ENCODE assay signal across 1 cellular context in the genomic region with DNA sequence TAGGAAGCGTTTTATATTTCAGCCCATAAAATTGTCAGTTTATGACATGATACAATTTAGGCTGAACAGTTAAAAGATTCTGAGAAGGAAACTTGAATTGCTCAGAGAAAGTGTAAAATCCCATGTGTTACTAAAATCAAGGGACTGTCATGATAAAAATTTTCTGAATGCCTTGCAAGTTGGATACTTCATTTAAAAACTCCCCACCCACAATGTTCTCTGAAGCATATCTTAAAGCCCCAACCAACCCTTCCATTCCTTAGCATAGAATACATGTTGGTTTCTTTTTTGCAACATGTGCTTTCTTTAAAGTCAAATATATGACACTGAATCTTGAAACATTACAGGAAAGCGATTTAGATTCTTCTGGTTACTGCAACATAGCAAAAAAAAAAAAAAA.
TF ChIP-seq lines count a peak whose summit lies in the region.

No MANE protein-coding gene starts in this region.

TF ChIP-seq in GM12878, 131 proteins besides CTCF, POLR2A, EP300 and RAD21 (continued from another document):
- TF ChIP-seq, protein P1, sequence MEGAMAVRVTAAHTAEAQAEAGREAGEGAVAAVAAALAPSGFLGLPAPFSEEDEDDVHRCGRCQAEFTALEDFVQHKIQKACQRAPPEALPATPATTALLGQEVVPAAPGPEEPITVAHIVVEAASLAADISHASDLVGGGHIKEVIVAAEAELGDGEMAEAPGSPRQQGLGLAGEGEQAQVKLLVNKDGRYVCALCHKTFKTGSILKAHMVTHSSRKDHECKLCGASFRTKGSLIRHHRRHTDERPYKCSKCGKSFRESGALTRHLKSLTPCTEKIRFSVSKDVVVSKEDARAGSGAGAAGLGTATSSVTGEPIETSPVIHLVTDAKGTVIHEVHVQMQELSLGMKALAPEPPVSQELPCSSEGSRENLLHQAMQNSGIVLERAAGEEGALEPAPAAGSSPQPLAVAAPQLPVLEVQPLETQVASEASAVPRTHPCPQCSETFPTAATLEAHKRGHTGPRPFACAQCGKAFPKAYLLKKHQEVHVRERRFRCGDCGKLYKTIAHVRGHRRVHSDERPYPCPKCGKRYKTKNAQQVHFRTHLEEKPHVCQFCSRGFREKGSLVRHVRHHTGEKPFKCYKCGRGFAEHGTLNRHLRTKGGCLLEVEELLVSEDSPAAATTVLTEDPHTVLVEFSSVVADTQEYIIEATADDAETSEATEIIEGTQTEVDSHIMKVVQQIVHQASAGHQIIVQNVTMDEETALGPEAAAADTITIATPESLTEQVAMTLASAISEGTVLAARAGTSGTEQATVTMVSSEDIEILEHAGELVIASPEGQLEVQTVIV (IDR thresholded peaks at IDR 0.05; ENCODE audit: borderline replicate concordance, partially characterized antibody) = no peak
- TF ChIP-seq ZNF274 (IDR thresholded peaks at IDR 0.05; ENCODE audit: insufficient read depth, insufficient read length) (no peak), PAX5 (IDR thresholded peaks at IDR 0.05; ENCODE audit: borderline replicate concordance, low read depth, low read length) (peak; percentile 79; the same call in 1 of the 2 replicates), CBX3 (IDR thresholded peaks at IDR 0.05; ENCODE audit: borderline replicate concordance, low read depth) (no peak), IKZF1 (conservative IDR thresholded peaks at IDR 0.05) (peak; percentile 40; the same call in 1 of the 2 replicates), EGR1 (IDR thresholded peaks at IDR 0.05; ENCODE audit: borderline replicate concordance in 1 of 2, low read depth in 2 of 2, low read length in 2 of 2) (peak in 1 of 2 experiments; percentile 66; a peak in 1 of 3 replicates), ATF7 (IDR thresholded peaks at IDR 0.05; ENCODE audit: low read depth) (peak; percentile 46), MEF2B (IDR thresholded peaks at IDR 0.05; ENCODE audit: partially characterized antibody, poor library complexity, severe bottlenecking) (peak; percentile 45), ZBED1 (IDR thresholded peaks at IDR 0.05; ENCODE audit: borderline replicate concordance) (peak; percentile 78; the same call in 1 of the 2 replicates), SMAD5 (IDR thresholded peaks at IDR 0.05; ENCODE audit: low read depth) (peak; percentile 43; the same call in 1 of the 2 replicates), TCF7 (IDR thresholded peaks at IDR 0.05; ENCODE audit: borderline replicate concordance) (peak; percentile 39; the same call in 1 of the 2 replicates), CREM (IDR thresholded peaks at IDR 0.05; ENCODE audit: low read depth) (peak; percentile 59), SP1 (IDR thresholded peaks at IDR 0.05; ENCODE audit: low read depth, low read length) (peak; percentile 40), NR2F1 (conservative IDR thresholded peaks at IDR 0.05) (no peak), TCF12 (IDR thresholded peaks at IDR 0.05; ENCODE audit: low read depth, low read length) (0 out of 2 replicates have a peak, but pooled peaks have one; percentile 19), PAX8 (IDR thresholded peaks at IDR 0.05) (no peak), CBFB (IDR thresholded peaks at IDR 0.05; ENCODE audit: low read depth) (0 out of 2 replicates have a peak, but pooled peaks have one; percentile 32), ZNF24 (IDR thresholded peaks at IDR 0.05) (peak; percentile 49; the same call in 1 of the 2 replicates), MEF2A (IDR thresholded peaks at IDR 0.05; ENCODE audit: insufficient read depth, low read depth, low read length) (peak; percentile 45; the same call in 1 of the 2 replicates), CEBPB (IDR thresholded peaks at IDR 0.05; ENCODE audit: borderline replicate concordance in 1 of 2, low read depth in 2 of 2, low read length in 2 of 2) (no peak), ESRRA (IDR thresholded peaks at IDR 0.05; ENCODE audit: low read length) (no peak), BCL11A (IDR thresholded peaks at IDR 0.05; ENCODE audit: low read depth, low read length) (peak; percentile 29; the same call in 1 of the 2 replicates), EED (IDR thresholded peaks at IDR 0.05; ENCODE audit: low read depth) (no peak), RELA (IDR thresholded peaks at IDR 0.05; ENCODE audit: borderline replicate concordance, partially characterized antibody) (peak; percentile 93), TAF1 (IDR thresholded peaks at IDR 0.05; ENCODE audit: borderline replicate concordance, low read depth, low read length) (peak; percentile 30; the same call in 1 of the 2 replicates)
- TF ChIP-seq, protein P2, sequence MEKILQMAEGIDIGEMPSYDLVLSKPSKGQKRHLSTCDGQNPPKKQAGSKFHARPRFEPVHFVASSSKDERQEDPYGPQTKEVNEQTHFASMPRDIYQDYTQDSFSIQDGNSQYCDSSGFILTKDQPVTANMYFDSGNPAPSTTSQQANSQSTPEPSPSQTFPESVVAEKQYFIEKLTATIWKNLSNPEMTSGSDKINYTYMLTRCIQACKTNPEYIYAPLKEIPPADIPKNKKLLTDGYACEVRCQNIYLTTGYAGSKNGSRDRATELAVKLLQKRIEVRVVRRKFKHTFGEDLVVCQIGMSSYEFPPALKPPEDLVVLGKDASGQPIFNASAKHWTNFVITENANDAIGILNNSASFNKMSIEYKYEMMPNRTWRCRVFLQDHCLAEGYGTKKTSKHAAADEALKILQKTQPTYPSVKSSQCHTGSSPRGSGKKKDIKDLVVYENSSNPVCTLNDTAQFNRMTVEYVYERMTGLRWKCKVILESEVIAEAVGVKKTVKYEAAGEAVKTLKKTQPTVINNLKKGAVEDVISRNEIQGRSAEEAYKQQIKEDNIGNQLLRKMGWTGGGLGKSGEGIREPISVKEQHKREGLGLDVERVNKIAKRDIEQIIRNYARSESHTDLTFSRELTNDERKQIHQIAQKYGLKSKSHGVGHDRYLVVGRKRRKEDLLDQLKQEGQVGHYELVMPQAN (conservative IDR thresholded peaks at IDR 0.05) = no peak
- TF ChIP-seq, protein P3, sequence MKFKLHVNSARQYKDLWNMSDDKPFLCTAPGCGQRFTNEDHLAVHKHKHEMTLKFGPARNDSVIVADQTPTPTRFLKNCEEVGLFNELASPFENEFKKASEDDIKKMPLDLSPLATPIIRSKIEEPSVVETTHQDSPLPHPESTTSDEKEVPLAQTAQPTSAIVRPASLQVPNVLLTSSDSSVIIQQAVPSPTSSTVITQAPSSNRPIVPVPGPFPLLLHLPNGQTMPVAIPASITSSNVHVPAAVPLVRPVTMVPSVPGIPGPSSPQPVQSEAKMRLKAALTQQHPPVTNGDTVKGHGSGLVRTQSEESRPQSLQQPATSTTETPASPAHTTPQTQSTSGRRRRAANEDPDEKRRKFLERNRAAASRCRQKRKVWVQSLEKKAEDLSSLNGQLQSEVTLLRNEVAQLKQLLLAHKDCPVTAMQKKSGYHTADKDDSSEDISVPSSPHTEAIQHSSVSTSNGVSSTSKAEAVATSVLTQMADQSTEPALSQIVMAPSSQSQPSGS (IDR thresholded peaks at IDR 0.05; ENCODE audit: low read length) = no peak
- TF ChIP-seq, protein P4, sequence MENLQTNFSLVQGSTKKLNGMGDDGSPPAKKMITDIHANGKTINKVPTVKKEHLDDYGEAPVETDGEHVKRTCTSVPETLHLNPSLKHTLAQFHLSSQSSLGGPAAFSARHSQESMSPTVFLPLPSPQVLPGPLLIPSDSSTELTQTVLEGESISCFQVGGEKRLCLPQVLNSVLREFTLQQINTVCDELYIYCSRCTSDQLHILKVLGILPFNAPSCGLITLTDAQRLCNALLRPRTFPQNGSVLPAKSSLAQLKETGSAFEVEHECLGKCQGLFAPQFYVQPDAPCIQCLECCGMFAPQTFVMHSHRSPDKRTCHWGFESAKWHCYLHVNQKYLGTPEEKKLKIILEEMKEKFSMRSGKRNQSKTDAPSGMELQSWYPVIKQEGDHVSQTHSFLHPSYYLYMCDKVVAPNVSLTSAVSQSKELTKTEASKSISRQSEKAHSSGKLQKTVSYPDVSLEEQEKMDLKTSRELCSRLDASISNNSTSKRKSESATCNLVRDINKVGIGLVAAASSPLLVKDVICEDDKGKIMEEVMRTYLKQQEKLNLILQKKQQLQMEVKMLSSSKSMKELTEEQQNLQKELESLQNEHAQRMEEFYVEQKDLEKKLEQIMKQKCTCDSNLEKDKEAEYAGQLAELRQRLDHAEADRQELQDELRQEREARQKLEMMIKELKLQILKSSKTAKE (IDR thresholded peaks at IDR 0.05; ENCODE audit: low read depth, poor library complexity, severe bottlenecking) = peak; percentile 45
- TF ChIP-seq, protein P5, sequence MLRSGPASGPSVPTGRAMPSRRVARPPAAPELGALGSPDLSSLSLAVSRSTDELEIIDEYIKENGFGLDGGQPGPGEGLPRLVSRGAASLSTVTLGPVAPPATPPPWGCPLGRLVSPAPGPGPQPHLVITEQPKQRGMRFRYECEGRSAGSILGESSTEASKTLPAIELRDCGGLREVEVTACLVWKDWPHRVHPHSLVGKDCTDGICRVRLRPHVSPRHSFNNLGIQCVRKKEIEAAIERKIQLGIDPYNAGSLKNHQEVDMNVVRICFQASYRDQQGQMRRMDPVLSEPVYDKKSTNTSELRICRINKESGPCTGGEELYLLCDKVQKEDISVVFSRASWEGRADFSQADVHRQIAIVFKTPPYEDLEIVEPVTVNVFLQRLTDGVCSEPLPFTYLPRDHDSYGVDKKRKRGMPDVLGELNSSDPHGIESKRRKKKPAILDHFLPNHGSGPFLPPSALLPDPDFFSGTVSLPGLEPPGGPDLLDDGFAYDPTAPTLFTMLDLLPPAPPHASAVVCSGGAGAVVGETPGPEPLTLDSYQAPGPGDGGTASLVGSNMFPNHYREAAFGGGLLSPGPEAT (IDR thresholded peaks at IDR 0.05; ENCODE audit: low read depth) = peak; percentile 89; the same call in 1 of the 2 replicates
- TF ChIP-seq, protein P6, sequence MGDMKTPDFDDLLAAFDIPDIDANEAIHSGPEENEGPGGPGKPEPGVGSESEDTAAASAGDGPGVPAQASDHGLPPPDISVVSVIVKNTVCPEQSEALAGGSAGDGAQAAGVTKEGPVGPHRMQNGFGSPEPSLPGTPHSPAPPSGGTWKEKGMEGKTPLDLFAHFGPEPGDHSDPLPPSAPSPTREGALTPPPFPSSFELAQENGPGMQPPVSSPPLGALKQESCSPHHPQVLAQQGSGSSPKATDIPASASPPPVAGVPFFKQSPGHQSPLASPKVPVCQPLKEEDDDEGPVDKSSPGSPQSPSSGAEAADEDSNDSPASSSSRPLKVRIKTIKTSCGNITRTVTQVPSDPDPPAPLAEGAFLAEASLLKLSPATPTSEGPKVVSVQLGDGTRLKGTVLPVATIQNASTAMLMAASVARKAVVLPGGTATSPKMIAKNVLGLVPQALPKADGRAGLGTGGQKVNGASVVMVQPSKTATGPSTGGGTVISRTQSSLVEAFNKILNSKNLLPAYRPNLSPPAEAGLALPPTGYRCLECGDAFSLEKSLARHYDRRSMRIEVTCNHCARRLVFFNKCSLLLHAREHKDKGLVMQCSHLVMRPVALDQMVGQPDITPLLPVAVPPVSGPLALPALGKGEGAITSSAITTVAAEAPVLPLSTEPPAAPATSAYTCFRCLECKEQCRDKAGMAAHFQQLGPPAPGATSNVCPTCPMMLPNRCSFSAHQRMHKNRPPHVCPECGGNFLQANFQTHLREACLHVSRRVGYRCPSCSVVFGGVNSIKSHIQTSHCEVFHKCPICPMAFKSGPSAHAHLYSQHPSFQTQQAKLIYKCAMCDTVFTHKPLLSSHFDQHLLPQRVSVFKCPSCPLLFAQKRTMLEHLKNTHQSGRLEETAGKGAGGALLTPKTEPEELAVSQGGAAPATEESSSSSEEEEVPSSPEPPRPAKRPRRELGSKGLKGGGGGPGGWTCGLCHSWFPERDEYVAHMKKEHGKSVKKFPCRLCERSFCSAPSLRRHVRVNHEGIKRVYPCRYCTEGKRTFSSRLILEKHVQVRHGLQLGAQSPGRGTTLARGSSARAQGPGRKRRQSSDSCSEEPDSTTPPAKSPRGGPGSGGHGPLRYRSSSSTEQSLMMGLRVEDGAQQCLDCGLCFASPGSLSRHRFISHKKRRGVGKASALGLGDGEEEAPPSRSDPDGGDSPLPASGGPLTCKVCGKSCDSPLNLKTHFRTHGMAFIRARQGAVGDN (IDR thresholded peaks at IDR 0.05) = peak; percentile 27; the same call in 1 of the 2 replicates
- TF ChIP-seq, protein P7, sequence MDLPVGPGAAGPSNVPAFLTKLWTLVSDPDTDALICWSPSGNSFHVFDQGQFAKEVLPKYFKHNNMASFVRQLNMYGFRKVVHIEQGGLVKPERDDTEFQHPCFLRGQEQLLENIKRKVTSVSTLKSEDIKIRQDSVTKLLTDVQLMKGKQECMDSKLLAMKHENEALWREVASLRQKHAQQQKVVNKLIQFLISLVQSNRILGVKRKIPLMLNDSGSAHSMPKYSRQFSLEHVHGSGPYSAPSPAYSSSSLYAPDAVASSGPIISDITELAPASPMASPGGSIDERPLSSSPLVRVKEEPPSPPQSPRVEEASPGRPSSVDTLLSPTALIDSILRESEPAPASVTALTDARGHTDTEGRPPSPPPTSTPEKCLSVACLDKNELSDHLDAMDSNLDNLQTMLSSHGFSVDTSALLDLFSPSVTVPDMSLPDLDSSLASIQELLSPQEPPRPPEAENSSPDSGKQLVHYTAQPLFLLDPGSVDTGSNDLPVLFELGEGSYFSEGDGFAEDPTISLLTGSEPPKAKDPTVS (IDR thresholded peaks at IDR 0.05; ENCODE audit: low read depth, low read length) = no peak
- TF ChIP-seq, protein P8, sequence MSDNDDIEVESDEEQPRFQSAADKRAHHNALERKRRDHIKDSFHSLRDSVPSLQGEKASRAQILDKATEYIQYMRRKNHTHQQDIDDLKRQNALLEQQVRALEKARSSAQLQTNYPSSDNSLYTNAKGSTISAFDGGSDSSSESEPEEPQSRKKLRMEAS (IDR thresholded peaks at IDR 0.05; ENCODE audit: low read depth, low read length) = peak; percentile 30; the same call in 1 of the 2 replicates
- TF ChIP-seq, protein P9, sequence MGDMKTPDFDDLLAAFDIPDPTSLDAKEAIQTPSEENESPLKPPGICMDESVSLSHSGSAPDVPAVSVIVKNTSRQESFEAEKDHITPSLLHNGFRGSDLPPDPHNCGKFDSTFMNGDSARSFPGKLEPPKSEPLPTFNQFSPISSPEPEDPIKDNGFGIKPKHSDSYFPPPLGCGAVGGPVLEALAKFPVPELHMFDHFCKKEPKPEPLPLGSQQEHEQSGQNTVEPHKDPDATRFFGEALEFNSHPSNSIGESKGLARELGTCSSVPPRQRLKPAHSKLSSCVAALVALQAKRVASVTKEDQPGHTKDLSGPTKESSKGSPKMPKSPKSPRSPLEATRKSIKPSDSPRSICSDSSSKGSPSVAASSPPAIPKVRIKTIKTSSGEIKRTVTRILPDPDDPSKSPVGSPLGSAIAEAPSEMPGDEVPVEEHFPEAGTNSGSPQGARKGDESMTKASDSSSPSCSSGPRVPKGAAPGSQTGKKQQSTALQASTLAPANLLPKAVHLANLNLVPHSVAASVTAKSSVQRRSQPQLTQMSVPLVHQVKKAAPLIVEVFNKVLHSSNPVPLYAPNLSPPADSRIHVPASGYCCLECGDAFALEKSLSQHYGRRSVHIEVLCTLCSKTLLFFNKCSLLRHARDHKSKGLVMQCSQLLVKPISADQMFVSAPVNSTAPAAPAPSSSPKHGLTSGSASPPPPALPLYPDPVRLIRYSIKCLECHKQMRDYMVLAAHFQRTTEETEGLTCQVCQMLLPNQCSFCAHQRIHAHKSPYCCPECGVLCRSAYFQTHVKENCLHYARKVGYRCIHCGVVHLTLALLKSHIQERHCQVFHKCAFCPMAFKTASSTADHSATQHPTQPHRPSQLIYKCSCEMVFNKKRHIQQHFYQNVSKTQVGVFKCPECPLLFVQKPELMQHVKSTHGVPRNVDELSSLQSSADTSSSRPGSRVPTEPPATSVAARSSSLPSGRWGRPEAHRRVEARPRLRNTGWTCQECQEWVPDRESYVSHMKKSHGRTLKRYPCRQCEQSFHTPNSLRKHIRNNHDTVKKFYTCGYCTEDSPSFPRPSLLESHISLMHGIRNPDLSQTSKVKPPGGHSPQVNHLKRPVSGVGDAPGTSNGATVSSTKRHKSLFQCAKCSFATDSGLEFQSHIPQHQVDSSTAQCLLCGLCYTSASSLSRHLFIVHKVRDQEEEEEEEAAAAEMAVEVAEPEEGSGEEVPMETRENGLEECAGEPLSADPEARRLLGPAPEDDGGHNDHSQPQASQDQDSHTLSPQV (IDR thresholded peaks at IDR 0.05) = no peak
